In the genomic region with DNA sequence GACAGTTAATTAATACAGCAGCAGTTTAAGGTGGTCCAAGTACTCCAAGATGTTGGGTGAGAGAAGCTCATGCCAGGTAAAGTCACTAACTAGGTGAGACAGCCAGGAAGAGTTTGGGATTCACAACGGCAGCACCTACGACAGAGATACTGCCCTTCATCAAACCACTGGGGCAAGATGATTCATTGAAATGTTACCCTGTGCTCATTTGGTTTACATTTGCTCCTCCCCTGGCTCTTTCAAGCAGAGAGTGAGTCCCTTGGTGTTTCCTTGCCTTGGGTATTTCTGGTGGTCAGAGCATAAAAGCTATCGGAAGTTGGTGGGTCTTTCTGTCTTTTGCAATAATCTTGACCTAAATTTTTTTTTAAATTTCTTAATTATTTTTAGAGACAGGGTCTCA, we compare ENCODE assay signal across 14 cellular contexts.
"Had no signal": no experiment of that assay in that cellular context is flagged by ENCODE, and none has a peak within 500 bp of the region (broad histone marks: within the 10 kb centered on the region; RNA-seq: fewer than 3 reads in every experiment).

No MANE protein-coding gene starts in this region.

- H3K36me3 Mint-ChIP-seq: memory B cell, T-cell had no signal

- H3K4me1 ChIP-seq: sigmoid colon had no signal

- H3K27me3 ChIP-seq: sigmoid colon, upper lobe of left lung had no signal

- H3K36me3 ChIP-seq: sigmoid colon, upper lobe of left lung had no signal

- ATAC-seq: T-cell had no signal

- H3K27ac Mint-ChIP-seq: activated CD4-positive, alpha-beta T cell treated with anti-CD3 and anti-CD28 coated beads, Interleukin-2, amount 10 ng/mL, durations not matched to agents 24 days and 14 days; activated naive CD4-positive, alpha-beta T cell treated with anti-CD3 and anti-CD28 coated beads for 36 hours; memory B cell; nephron progenitor cell; T-cell had no signal

- DNase-seq: activated CD4-positive, alpha-beta T cell treated with anti-CD3 and anti-CD28 coated beads, Interleukin-2, amount 10 ng/mL, durations not matched to agents 24 days and 14 days; activated CD8-positive, alpha-beta memory T cell treated with anti-CD3 and anti-CD28 coated beads for 24 hours; activated naive CD4-positive, alpha-beta T cell treated with anti-CD3 and anti-CD28 coated beads for 36 hours; central memory CD4-positive, alpha-beta T cell; effector CD8-positive, alpha-beta T cell; nephron progenitor cell; stimulated activated CD4-positive, alpha-beta T cell treated with anti-CD3 and anti-CD28 coated beads, Interleukin-12 subunit alpha, Interleukin-12 subunit beta, amount 100 ng/mL, for 4 hours; stimulated activated naive CD4-positive, alpha-beta T cell treated with Interleukin-2 at 50 U/mL for 16 hours; T-cell; upper lobe of left lung had no signal

- H3K4me3 Mint-ChIP-seq: activated CD4-positive, alpha-beta T cell treated with anti-CD3 and anti-CD28 coated beads, Interleukin-2, amount 10 ng/mL, durations not matched to agents 24 days and 14 days; activated naive CD4-positive, alpha-beta T cell treated with anti-CD3 and anti-CD28 coated beads for 36 hours; memory B cell; nephron progenitor cell; T-cell had no signal

- H3K9me3 Mint-ChIP-seq: T-cell had no signal

- H3K27ac ChIP-seq: coronary artery, epithelial cell of prostate, sigmoid colon, upper lobe of left lung had no signal

- H3K4me3 ChIP-seq: coronary artery, sigmoid colon, upper lobe of left lung had no signal

- H3K4me1 Mint-ChIP-seq: memory B cell had no signal
